Comparison of ENCODE assay signal across 1 cellular context in the genomic region with DNA sequence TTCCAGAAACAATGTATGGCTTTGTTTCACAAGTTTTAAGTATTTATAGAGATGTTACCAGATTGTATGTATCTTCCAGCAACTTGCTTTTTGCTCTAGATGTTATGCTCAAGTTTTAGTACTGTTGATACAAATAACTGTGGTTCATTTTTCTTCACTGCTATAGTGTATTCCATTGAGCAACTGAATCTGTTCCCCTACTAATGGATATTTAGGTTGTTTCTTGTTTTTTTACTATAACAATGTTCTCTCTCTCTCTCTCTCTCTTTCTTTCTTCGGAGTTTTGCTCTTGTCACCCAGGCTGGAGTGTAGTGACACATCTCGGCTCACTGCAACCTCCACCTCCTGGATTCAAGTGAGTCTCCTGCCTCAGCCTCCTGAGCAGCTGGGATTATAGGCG.
TF ChIP-seq lines count a peak whose summit lies in the region.

No MANE protein-coding gene starts in this region.

TF ChIP-seq in GM23338, 12 proteins besides CTCF, POLR2A, EP300 and RAD21 (continued from another document):
- TF ChIP-seq, protein P1, sequence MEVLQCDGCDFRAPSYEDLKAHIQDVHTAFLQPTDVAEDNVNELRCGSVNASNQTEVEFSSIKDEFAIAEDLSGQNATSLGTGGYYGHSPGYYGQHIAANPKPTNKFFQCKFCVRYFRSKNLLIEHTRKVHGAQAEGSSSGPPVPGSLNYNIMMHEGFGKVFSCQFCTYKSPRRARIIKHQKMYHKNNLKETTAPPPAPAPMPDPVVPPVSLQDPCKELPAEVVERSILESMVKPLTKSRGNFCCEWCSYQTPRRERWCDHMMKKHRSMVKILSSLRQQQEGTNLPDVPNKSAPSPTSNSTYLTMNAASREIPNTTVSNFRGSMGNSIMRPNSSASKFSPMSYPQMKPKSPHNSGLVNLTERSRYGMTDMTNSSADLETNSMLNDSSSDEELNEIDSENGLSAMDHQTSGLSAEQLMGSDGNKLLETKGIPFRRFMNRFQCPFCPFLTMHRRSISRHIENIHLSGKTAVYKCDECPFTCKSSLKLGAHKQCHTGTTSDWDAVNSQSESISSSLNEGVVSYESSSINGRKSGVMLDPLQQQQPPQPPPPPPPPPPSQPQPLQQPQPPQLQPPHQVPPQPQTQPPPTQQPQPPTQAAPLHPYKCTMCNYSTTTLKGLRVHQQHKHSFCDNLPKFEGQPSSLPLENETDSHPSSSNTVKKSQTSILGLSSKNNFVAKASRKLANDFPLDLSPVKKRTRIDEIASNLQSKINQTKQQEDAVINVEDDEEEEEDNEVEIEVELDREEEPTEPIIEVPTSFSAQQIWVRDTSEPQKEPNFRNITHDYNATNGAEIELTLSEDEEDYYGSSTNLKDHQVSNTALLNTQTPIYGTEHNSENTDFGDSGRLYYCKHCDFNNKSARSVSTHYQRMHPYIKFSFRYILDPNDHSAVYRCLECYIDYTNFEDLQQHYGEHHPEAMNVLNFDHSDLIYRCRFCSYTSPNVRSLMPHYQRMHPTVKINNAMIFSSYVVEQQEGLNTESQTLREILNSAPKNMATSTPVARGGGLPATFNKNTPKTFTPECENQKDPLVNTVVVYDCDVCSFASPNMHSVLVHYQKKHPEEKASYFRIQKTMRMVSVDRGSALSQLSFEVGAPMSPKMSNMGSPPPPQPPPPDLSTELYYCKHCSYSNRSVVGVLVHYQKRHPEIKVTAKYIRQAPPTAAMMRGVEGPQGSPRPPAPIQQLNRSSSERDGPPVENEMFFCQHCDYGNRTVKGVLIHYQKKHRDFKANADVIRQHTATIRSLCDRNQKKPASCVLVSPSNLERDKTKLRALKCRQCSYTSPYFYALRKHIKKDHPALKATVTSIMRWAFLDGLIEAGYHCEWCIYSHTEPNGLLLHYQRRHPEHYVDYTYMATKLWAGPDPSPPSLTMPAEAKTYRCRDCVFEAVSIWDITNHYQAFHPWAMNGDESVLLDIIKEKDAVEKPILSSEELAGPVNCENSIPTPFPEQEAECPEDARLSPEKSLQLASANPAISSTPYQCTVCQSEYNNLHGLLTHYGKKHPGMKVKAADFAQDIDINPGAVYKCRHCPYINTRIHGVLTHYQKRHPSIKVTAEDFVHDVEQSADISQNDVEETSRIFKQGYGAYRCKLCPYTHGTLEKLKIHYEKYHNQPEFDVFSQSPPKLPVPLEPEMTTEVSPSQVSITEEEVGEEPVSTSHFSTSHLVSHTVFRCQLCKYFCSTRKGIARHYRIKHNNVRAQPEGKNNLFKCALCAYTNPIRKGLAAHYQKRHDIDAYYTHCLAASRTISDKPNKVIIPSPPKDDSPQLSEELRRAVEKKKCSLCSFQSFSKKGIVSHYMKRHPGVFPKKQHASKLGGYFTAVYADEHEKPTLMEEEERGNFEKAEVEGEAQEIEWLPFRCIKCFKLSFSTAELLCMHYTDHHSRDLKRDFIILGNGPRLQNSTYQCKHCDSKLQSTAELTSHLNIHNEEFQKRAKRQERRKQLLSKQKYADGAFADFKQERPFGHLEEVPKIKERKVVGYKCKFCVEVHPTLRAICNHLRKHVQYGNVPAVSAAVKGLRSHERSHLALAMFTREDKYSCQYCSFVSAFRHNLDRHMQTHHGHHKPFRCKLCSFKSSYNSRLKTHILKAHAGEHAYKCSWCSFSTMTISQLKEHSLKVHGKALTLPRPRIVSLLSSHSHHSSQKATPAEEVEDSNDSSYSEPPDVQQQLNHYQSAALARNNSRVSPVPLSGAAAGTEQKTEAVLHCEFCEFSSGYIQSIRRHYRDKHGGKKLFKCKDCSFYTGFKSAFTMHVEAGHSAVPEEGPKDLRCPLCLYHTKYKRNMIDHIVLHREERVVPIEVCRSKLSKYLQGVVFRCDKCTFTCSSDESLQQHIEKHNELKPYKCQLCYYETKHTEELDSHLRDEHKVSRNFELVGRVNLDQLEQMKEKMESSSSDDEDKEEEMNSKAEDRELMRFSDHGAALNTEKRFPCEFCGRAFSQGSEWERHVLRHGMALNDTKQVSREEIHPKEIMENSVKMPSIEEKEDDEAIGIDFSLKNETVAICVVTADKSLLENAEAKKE (CRISPR knock-in tag; IDR thresholded peaks at IDR 0.05): no peak
- TF ChIP-seq CREB1 (CRISPR knock-in tag; IDR thresholded peaks at IDR 0.05; ENCODE audit: low read depth): no peak
- no peak for TF ChIP-seq ZNF114 (CRISPR knock-in tag; IDR thresholded peaks at IDR 0.05)
- TF ChIP-seq POLR2AphosphoS5 (IDR thresholded peaks at IDR 0.05; ENCODE audit: low read depth): no peak
